ENCODE assay signal across 8 cellular contexts in the genomic region with DNA sequence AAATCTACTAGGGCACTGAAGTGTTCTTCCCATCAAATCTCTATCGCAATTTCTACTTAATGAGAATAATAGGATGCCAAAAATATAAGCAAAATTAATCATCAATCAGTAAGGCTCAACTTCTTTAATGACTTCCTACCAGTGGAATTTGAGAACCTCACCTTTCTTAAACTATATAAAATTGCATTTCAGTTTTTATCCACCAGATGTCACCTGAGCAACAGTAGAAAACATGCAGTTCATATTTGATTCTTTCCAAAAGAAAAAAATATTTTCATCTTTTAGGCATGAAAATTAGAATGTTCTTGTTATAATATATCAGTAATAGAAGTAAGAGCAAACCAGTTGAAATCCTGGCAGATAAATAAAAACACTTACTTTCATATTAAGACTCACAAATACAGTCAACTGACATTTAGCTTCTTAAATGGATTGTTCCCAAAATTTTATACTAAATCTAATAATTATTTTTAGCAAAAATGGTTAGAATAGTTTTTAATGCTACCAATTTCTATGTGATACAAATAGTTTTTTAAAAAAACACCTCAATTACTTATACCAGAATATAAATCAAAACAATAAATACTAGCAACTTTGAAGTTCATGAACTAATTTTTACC. TPM values are rescaled to one million over a fixed set of nuclear protein-coding genes. Genes with fewer than 3 reads are reported as not detected.
A peak's percentile ranks its signal among the peaks of the same experiment; 100 is the strongest.
DNase-seq lines count a peak whose midpoint lies in the region; ATAC-seq, FAIRE-seq and TF ChIP-seq lines count a peak whose summit lies in the region.

No MANE protein-coding gene starts in this region.

- no peaks in the 10 kb centered on the region for H3K9me3 Mint-ChIP-seq in stimulated activated naive CD8-positive, alpha-beta T cell treated with anti-CD3 and anti-CD28 coated beads, Interleukin-15, amount 100 ng/mL, for 72 hours

- no peak for TF ChIP-seq POLR2A in esophagus muscularis mucosa (IDR thresholded peaks at IDR 0.05; ENCODE audit: low read depth)

- no peak overlapping the region for H3K27ac Mint-ChIP-seq in stimulated activated naive CD8-positive, alpha-beta T cell treated with anti-CD3 and anti-CD28 coated beads, Interleukin-15, amount 100 ng/mL, for 72 hours

- 15% methylated on average over 1 of the region's 1 CpG for WGBS in esophagus muscularis mucosa

- H3K4me3 ChIP-seq in esophagus muscularis mucosa (no peak overlapping the region), osteoblast (ENCODE audit: insufficient read depth, low read length) (no peak overlapping the region)

- no peaks in the 10 kb centered on the region for H3K4me1 ChIP-seq in esophagus muscularis mucosa
- no peaks in the 10 kb centered on the region for H3K4me1 ChIP-seq in osteoblast (ENCODE audit: insufficient read depth, low read length)

- peak; percentile 92 for FAIRE-seq in RCC 7860 (lab: Jason Lieb, UNC)

- no peak overlapping the region for H2AFZ ChIP-seq in osteoblast (ENCODE audit: low read length)

- no peaks in the 10 kb centered on the region for H3K79me2 ChIP-seq in osteoblast (ENCODE audit: insufficient read depth, low read length)

- no peak for TF ChIP-seq EP300 in esophagus muscularis mucosa (IDR thresholded peaks at IDR 0.05)

- peak; percentile 72 to 75 (median 74) for TF ChIP-seq CTCF in esophagus muscularis mucosa (IDR thresholded peaks at IDR 0.05)
- peak; percentile 62 for TF ChIP-seq CTCF in osteoblast (IDR thresholded peaks at IDR 0.05; ENCODE audit: extremely low read depth, low read depth, low read length)

- no peaks in the 10 kb centered on the region for H3K4me1 Mint-ChIP-seq in stimulated activated naive CD8-positive, alpha-beta T cell treated with anti-CD3 and anti-CD28 coated beads, Interleukin-15, amount 100 ng/mL, for 72 hours

- peaks cover 32% of the 10 kb centered on the region for H3K27me3 Mint-ChIP-seq in stimulated activated naive CD8-positive, alpha-beta T cell treated with anti-CD3 and anti-CD28 coated beads, Interleukin-15, amount 100 ng/mL, for 72 hours

- peaks cover 0 to 7% (median 0%) of the 10 kb centered on the region in 4 donors for H3K27me3 ChIP-seq in esophagus muscularis mucosa
- H3K27me3 ChIP-seq in osteoblast (ENCODE audit: insufficient read depth, low read length): no peaks in the 10 kb centered on the region

- DNase-seq in DMS114 treated with DMSO at 0.1 percent for 48 hours (lab: John Stamatoyannopoulos, UW; ENCODE audit: unreplicated experiment) (peak; percentile 33), RCC 7860 (ENCODE audit: low spot score) (peak; percentile 57), esophagus muscularis mucosa (ENCODE audit: extremely low spot score) (no peak), osteoblast (ENCODE audit: insufficient read length, low spot score, missing footprints) (no peak), activated gamma-delta T cell treated with Interleukin-2 at 50 U/mL for 16 hours (no peak)
- DNase-seq in stimulated activated naive CD8-positive, alpha-beta T cell treated with anti-CD3 and anti-CD28 coated beads, Interleukin-15, amount 100 ng/mL, for 72 hours: no peak

- intact Hi-C loops in esophagus muscularis mucosa (cut with DNase I): loop anchor here (2.0 to 10.0 kb wide), 3 partner anchors 67 to 525 kb away; no protein-coding TSS in a partner anchor

- H3K36me3 ChIP-seq in esophagus muscularis mucosa (no peaks in the 10 kb centered on the region), osteoblast (ENCODE audit: insufficient read depth, low read length) (no peaks in the 10 kb centered on the region)

- H3K4me2 ChIP-seq in osteoblast (ENCODE audit: insufficient read depth, low read length): no peak overlapping the region

- no peaks in the 10 kb centered on the region for H4K20me1 ChIP-seq in osteoblast (ENCODE audit: insufficient read depth, low read length)

- no peak overlapping the region for H3K4me3 Mint-ChIP-seq in stimulated activated naive CD8-positive, alpha-beta T cell treated with anti-CD3 and anti-CD28 coated beads, Interleukin-15, amount 100 ng/mL, for 72 hours

- H3K27ac ChIP-seq in esophagus muscularis mucosa (replicated peaks in 1 of 4) (no peak overlapping the region), osteoblast (ENCODE audit: low read depth, low read length) (no peak overlapping the region)

- peak; percentile 42 for ATAC-seq in HG02759 (IDR thresholded peaks at IDR 0.05; ENCODE audit: unreplicated experiment)
- ATAC-seq in stimulated activated naive CD8-positive, alpha-beta T cell treated with anti-CD3 and anti-CD28 coated beads, Interleukin-15, amount 100 ng/mL, for 72 hours: no peak
- no peak for ATAC-seq in GM21737 (IDR thresholded peaks at IDR 0.05; ENCODE audit: unreplicated experiment)

- H3K9me3 ChIP-seq in esophagus muscularis mucosa: no peaks in the 10 kb centered on the region
- H3K9me3 ChIP-seq in osteoblast (ENCODE audit: low read depth, low read length): no peaks in the 10 kb centered on the region

RNA-seq across cellular contexts. Expression of gene CCDC112, which starts 13.4 kb away (rescaled TPM):
- total RNA-seq in esophagus muscularis mucosa: 10 to 100 TPM in 1 of 4 donors, 1 to 10 TPM in 3; 5.8 to 11.2 (median 8.3) TPM
- 4.7 and 5.0 TPM in 2 replicates for total RNA-seq in osteoblast

RNA-seq across cellular contexts. Expression of gene PGGT1B, which starts 47.2 kb away (rescaled TPM):
- total RNA-seq in esophagus muscularis mucosa: 10 to 100 TPM in 2 of 4 donors, 1 to 10 TPM in 2; 9.5 to 18.3 (median 10.7) TPM
- total RNA-seq in osteoblast: 14.1 and 17.4 TPM in 2 replicates

Comparison
In these comparisons a context has a peak if more than half of its experiments do, and no peak if none do; other contexts are left out.
1. DNase-seq: peak in DMS114 treated with DMSO at 0.1 percent for 48 hours (single experiment) and RCC 7860 (single experiment); none in esophagus muscularis mucosa (single experiment), osteoblast (single experiment), stimulated activated naive CD8-positive, alpha-beta T cell treated with anti-CD3 and anti-CD28 coated beads, Interleukin-15, amount 100 ng/mL, for 72 hours (0 of 2) and activated gamma-delta T cell treated with Interleukin-2 at 50 U/mL for 16 hours (single experiment).